18 cellular contexts compared by ENCODE assay signal in the genomic region with DNA sequence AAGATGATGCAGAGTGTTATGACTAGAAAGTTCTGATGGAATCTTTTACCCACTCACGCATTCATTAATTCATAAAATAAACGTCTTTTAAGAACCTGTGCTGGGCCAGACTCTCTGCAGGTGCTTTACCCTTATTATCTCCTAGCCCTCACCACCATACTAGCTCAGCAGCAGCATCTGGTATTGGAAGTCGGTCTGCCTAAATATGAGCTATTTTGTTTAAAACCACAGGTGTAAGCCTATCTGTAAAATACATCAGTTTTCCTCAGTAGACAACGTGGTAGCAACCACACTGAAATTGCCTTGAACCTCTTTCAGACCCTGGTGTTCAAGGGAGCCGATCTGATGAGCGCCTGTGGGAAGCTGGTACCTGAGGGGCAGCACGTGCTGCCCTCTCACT.
DNase-seq lines count a peak whose midpoint lies in the region; ATAC-seq and TF ChIP-seq lines count a peak whose summit lies in the region.
"Had no signal": no experiment of that assay in that cellular context is flagged by ENCODE, and none has a peak within 500 bp of the region (broad histone marks: within the 10 kb centered on the region; RNA-seq: fewer than 3 reads in every experiment).

No MANE protein-coding gene starts in this region.

- H3K27me3 ChIP-seq in MM.1S (replicated peaks; ENCODE audit: insufficient read depth, low read length) = no peaks in the 10 kb centered on the region
- H3K27me3 ChIP-seq: heart right ventricle, transverse colon had no signal

- no peak for TF ChIP-seq CTCF in MM.1S (IDR thresholded peaks at IDR 0.05; ENCODE audit: low read length)

- H3K27ac ChIP-seq in MM.1S (ENCODE audit: low read length) = peak overlapping the region; percentile 17; the same call in 1 of the 2 replicates
- H3K27ac ChIP-seq: heart right ventricle, PC-9, SK-N-MC, transverse colon had no signal

- H3K4me3 ChIP-seq in MM.1S (ENCODE audit: low read length) = no peak overlapping the region
- H3K4me3 ChIP-seq: HAP-1, heart right ventricle, PC-9, SK-N-MC, transverse colon had no signal

- H3K9me2 ChIP-seq in MM.1S (replicated peaks; ENCODE audit: insufficient read depth, low read length) = no peaks in the 10 kb centered on the region

- H3K9me3 ChIP-seq in MM.1S (replicated peaks; ENCODE audit: insufficient read depth, low read length) = no peaks in the 10 kb centered on the region
- H3K9me3 ChIP-seq: HAP-1, heart right ventricle, transverse colon had no signal

- no peak overlapping the region for H3K9ac ChIP-seq in MM.1S (ENCODE audit: low read length)

- ATAC-seq in GM18508 (IDR thresholded peaks at IDR 0.05; ENCODE audit: insufficient read depth, unreplicated experiment) = peak; percentile 18
- peak; percentile 49 for ATAC-seq in GM19463 (IDR thresholded peaks at IDR 0.05; ENCODE audit: unreplicated experiment)
- peak; percentile 68 for ATAC-seq in HG02870 (IDR thresholded peaks at IDR 0.05; ENCODE audit: unreplicated experiment)
- ATAC-seq: heart right ventricle had no signal

- H2AFZ ChIP-seq in MM.1S (ENCODE audit: low read length) = no peak overlapping the region
- H2AFZ ChIP-seq: PC-9 had no signal

- no peaks in the 10 kb centered on the region for H3F3A ChIP-seq in MM.1S (ENCODE audit: insufficient read depth, low read length)

- H3K4me2 ChIP-seq in MM.1S (ENCODE audit: low read depth, low read length) = no peak overlapping the region
- H3K4me2 ChIP-seq: PC-9 had no signal

- DNase-seq in MM.1S (peak; percentile 15), T-helper 2 cell (no peak), occipital lobe (lab: John Stamatoyannopoulos, UW) (no peak), NCI-H1105 treated with DMSO at 0.1 percent for 48 hours (lab: John Stamatoyannopoulos, UW) (no peak)
- no peak for DNase-seq in stimulated activated CD8-positive, alpha-beta memory T cell treated with anti-CD3 and anti-CD28 coated beads, Interleukin-4, amount 100 ng/mL, for 48 hours
- DNase-seq: activated CD4-positive, alpha-beta T cell treated with anti-CD3 and anti-CD28 coated beads, Interleukin-2, amount 10 ng/mL, durations not matched to agents 7 days and 5 days; activated T-cell treated with anti-CD3 and anti-CD28 coated beads, Interleukin-2, amount 50 U/mL, for 24 hours; CD4-positive, alpha-beta T cell; heart right ventricle; NCI-H187; PC-9; stimulated activated CD4-positive, alpha-beta T cell treated with anti-CD3 and anti-CD28 coated beads, Interleukin-4, amount 100 ng/mL, for 4 hours; transverse colon had no signal

- H3K79me2 ChIP-seq in MM.1S (ENCODE audit: low read length) = no peaks in the 10 kb centered on the region

- no peaks in the 10 kb centered on the region for H3K4me1 ChIP-seq in MM.1S (ENCODE audit: low read length)
- H3K4me1 ChIP-seq: HAP-1, transverse colon had no signal

- H3K36me3 ChIP-seq in MM.1S (replicated peaks; ENCODE audit: insufficient read depth, low read length) = no peaks in the 10 kb centered on the region
- H3K36me3 ChIP-seq: HAP-1, heart right ventricle, transverse colon had no signal

- no peaks in the 10 kb centered on the region for H4K20me1 ChIP-seq in MM.1S (ENCODE audit: insufficient read depth, low read length)

Comparison
In these comparisons a context has a peak if more than half of its experiments do, and no peak if none do; other contexts are left out.
1. ATAC-seq: peak in every context shown above with its lines; median percentile 68 in HG02870; 49 in GM19463; 18 in GM18508.